In genomic region chr14:70664698-70665447, GRCh38 we compare ENCODE assay signal across 11 cellular contexts. TPM values are rescaled to one million over a fixed set of nuclear protein-coding genes. Genes with fewer than 3 reads are reported as not detected.
DNase-seq lines count a peak whose midpoint lies in the region; ATAC-seq and TF ChIP-seq lines count a peak whose summit lies in the region.
"Had no signal": no experiment of that assay in that cellular context is flagged by ENCODE, and none has a peak within 500 bp of the region (broad histone marks: within the 10 kb centered on the region; RNA-seq: fewer than 3 reads in every experiment).

No MANE protein-coding gene starts in this region.

- POLR2A ChIA-PET in CD4-positive, alpha-beta memory T cell (lab: Charles Lee; ENCODE audit: partially characterized antibody), result interaction anchor here (0.7 to 1.2 kb wide), 2 partner anchors 10 to 24 kb away, joined by 3 read pairs; no protein-coding TSS in a partner anchor

- peaks cover 43% of the 10 kb centered on the region for H3K4me1 ChIP-seq in CD4-positive, alpha-beta memory T cell (ENCODE audit: insufficient read depth, low read length)

- H3K4me3 Mint-ChIP-seq in CD4-positive, alpha-beta memory T cell, result peak overlapping the region in 2 of 8 donors; percentile 43 to 55
- H3K4me3 Mint-ChIP-seq in glutamatergic neuron (ENCODE audit: unreplicated experiment), result no peak overlapping the region
- no peak overlapping the region for H3K4me3 Mint-ChIP-seq in immature natural killer cell

- H3K27me3 ChIP-seq in CD4-positive, alpha-beta memory T cell (ENCODE audit: insufficient read depth, low read length), result no peaks in the 10 kb centered on the region
- H3K27me3 ChIP-seq: ovary had no signal

- no peaks in the 10 kb centered on the region for H3K9me3 ChIP-seq in CD4-positive, alpha-beta memory T cell (ENCODE audit: control insufficient read depth in 1 of 2, low read length in 2 of 2)
- H3K9me3 ChIP-seq: ovary had no signal

- ATAC-seq in GM19463 (IDR thresholded peaks at IDR 0.05; ENCODE audit: unreplicated experiment), result peak; percentile 4
- ATAC-seq in HG03565 (IDR thresholded peaks at IDR 0.05; ENCODE audit: unreplicated experiment), result peak; percentile 2
- peak; percentile 20 for ATAC-seq in left lobe of liver

- peaks cover 43 to 71% (median 54%) of the 10 kb centered on the region in 4 donors for H3K4me1 Mint-ChIP-seq in CD4-positive, alpha-beta memory T cell
- H3K4me1 Mint-ChIP-seq in glutamatergic neuron (ENCODE audit: low read depth, unreplicated experiment) (peaks cover 11% of the 10 kb centered on the region), immature natural killer cell (peaks cover 4 to 30% of the 10 kb centered on the region in 2 donors)

- no peaks in the 10 kb centered on the region for H3K9me3 Mint-ChIP-seq in CD4-positive, alpha-beta memory T cell
- peaks cover 3% of the 10 kb centered on the region for H3K9me3 Mint-ChIP-seq in glutamatergic neuron (ENCODE audit: unreplicated experiment)
- H3K9me3 Mint-ChIP-seq in immature natural killer cell, result no peaks in the 10 kb centered on the region

- H3K4me3 ChIP-seq in CD4-positive, alpha-beta memory T cell (ENCODE audit: low read length in 2 of 2), result no peak overlapping the region
- H3K4me3 ChIP-seq: ovary had no signal

- no peak overlapping the region for H3K27ac ChIP-seq in CD4-positive, alpha-beta memory T cell (ENCODE audit: low read depth, low read length)
- H3K27ac ChIP-seq: ovary had no signal

- H3K36me3 ChIP-seq in CD4-positive, alpha-beta memory T cell (ENCODE audit: insufficient read depth, low read length), result peaks cover 2% of the 10 kb centered on the region
- H3K36me3 ChIP-seq: ovary had no signal

- intact Hi-C loops in CD4-positive, alpha-beta memory T cell (cut with micrococcal nuclease), result no loop called here

- peaks cover 32% of the 10 kb centered on the region in 2 donors for H3K36me3 Mint-ChIP-seq in CD4-positive, alpha-beta memory T cell
- H3K36me3 Mint-ChIP-seq in glutamatergic neuron (ENCODE audit: unreplicated experiment) (no peaks in the 10 kb centered on the region), immature natural killer cell (peaks cover 0 to 4% (median 3%) of the 10 kb centered on the region in 3 donors)

- no peaks in the 10 kb centered on the region for H3K27me3 Mint-ChIP-seq in CD4-positive, alpha-beta memory T cell
- H3K27me3 Mint-ChIP-seq in glutamatergic neuron (ENCODE audit: unreplicated experiment), result peaks cover 4% of the 10 kb centered on the region
- H3K27me3 Mint-ChIP-seq in immature natural killer cell (ENCODE audit: low read depth in 3 of 3), result peaks cover 2 to 6% (median 2%) of the 10 kb centered on the region in 3 donors

- no peak for TF ChIP-seq CTCF in glutamatergic neuron (IDR thresholded peaks at IDR 0.05; ENCODE audit: partially characterized antibody, unreplicated experiment)

- CTCF ChIA-PET in CD4-positive, alpha-beta memory T cell (lab: Charles Lee; ENCODE audit: partially characterized antibody), result interaction anchor here (1.0 kb wide), 2 partner anchors 14 to 49 kb away, joined by 3 read pairs; no protein-coding TSS in a partner anchor

- peak overlapping the region in 4 of 7 donors; percentile 13 to 51 (median 30) for H3K27ac Mint-ChIP-seq in CD4-positive, alpha-beta memory T cell
- no peak overlapping the region for H3K27ac Mint-ChIP-seq in glutamatergic neuron (ENCODE audit: unreplicated experiment)
- H3K27ac Mint-ChIP-seq in immature natural killer cell, result no peak overlapping the region

- DNase-seq in CD4-positive, alpha-beta memory T cell, result no peak
- DNase-seq in left lobe of liver (ENCODE audit: low spot score) (no peak), glutamatergic neuron (no peak), GDM1 (lab: John Stamatoyannopoulos, UW) (no peak), immature natural killer cell (no peak)
- no peak for DNase-seq in activated effector memory CD4-positive, alpha-beta T cell treated with anti-CD3 and anti-CD28 coated beads, Interleukin-2, amount 50 U/mL, for 16 hours
- DNase-seq: foreskin fibroblast, IMR-90, ovary had no signal

RNA-seq across cellular contexts. Expression of gene TTC9, which starts 23.2 kb away (rescaled TPM):
- 10 to 100 TPM; 25.5 to 25.9 TPM for total RNA-seq in CD4-positive, alpha-beta memory T cell
- 10 to 100 TPM in 1 of 2 donors, 1 to 10 TPM in 1; 9.2 to 16.1 TPM for polyA plus RNA-seq in CD4-positive, alpha-beta memory T cell
- total RNA-seq in left lobe of liver (0.23 TPM), glutamatergic neuron (ENCODE audit: unreplicated experiment) (8.6 TPM)
- polyA plus RNA-seq in immature natural killer cell, result 1 to 10 TPM in 2 of 3 donors, under 1 TPM in 1; 0.98 to 1.4 (median 1.3) TPM
- total RNA-seq: IMR-90 had no signal

Comparison
In these comparisons a context has a peak if more than half of its experiments do, and no peak if none do; other contexts are left out.
1. H3K27ac Mint-ChIP-seq: peak in CD4-positive, alpha-beta memory T cell (4 of 7); none in glutamatergic neuron (single experiment) and immature natural killer cell (0 of 6).
2. Peak in every context shown above with its lines, with median percentiles within 50 percentile points of each other: ATAC-seq.